8 cellular contexts compared by ENCODE assay signal in the genomic region with DNA sequence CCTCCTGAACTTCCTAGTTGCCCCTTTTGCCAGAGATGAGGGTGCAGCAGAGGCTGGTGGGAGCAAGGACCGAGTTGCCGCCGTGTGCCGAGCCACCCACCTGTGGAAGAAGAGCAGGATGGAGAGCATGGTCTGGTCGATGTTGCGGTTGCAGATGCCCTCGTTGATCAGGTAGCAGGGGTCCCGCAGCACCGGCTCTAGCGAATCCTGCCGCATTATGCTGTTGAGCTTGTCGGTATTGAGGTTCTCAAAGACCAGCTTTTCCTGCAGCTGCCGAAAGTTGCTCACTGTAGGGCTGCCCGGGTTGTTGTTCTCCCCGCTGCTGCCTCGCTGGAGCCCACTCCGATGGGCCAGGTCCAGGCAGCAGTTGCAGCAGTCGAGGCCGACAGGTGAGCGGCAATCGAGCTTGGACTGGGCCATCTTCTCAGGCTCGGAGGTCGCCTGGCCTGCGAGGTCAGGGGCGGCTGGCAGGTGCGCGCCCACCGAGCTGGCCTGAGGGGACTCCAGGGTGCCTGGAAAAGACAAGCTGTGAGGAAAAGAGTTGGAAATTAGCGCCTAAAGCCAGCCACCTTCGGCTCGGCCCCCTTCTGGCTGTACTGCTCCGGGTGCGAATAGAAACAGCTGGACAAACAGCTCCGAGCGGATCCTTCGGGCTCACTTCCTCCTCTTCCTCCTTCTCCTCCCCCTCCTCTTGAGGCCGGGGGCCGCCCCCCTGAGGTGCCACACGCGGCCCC. TPM values are rescaled to one million over a fixed set of nuclear protein-coding genes. Genes with fewer than 3 reads are reported as not detected.
DNase-seq lines count a peak whose midpoint lies in the region; ATAC-seq and TF ChIP-seq lines count a peak whose summit lies in the region.

No MANE protein-coding gene starts in this region.

- H3K27ac Mint-ChIP-seq in T-helper 17 cell: no peak overlapping the region

- peak; percentile 29 for ATAC-seq in HG02642 (IDR thresholded peaks at IDR 0.05; ENCODE audit: poor library complexity, unreplicated experiment)
- ATAC-seq in T-helper 17 cell: no peak
- no peak for ATAC-seq in GM21447 (IDR thresholded peaks at IDR 0.05; ENCODE audit: unreplicated experiment)
- no peak for ATAC-seq in GM18517 (IDR thresholded peaks at IDR 0.05; ENCODE audit: unreplicated experiment)

- no peaks in the 10 kb centered on the region for H3K36me3 Mint-ChIP-seq in T-helper 17 cell (ENCODE audit: low read depth)

- no peaks in the 10 kb centered on the region for H3K9me3 ChIP-seq in T-helper 17 cell (ENCODE audit: control insufficient read depth, low read length, poor library complexity, severe bottlenecking)

- no peak for TF ChIP-seq CTCF in GM06990 (IDR thresholded peaks at IDR 0.05; ENCODE audit: insufficient read depth, low read length, poor library complexity, severe bottlenecking)
- TF ChIP-seq CTCF in fibroblast of villous mesenchyme (IDR thresholded peaks at IDR 0.05; ENCODE audit: insufficient read depth, low read depth, low read length): peak; percentile 4

- peak overlapping the region; percentile 48 for H3K4me3 ChIP-seq in GM06990 (replicated peaks; ENCODE audit: low read depth, low read length)
- peak overlapping the region; percentile 56 for H3K4me3 ChIP-seq in fibroblast of villous mesenchyme (ENCODE audit: low read depth, low read length)

- DNase-seq in GM06990 (ENCODE audit: extremely low read depth, insufficient read length) (no peak), T-helper 17 cell (no peak), fibroblast of villous mesenchyme (ENCODE audit: low read depth) (no peak), pulmonary artery endothelial cell (ENCODE audit: low read depth, low spot score) (peak; percentile 3), ecto neural progenitor cell (ENCODE audit: low spot score) (no peak)

- no peaks in the 10 kb centered on the region for H3K36me3 ChIP-seq in GM06990 (ENCODE audit: control insufficient read depth, insufficient read depth, low read length)

- H3K27me3 Mint-ChIP-seq in T-helper 17 cell: no peaks in the 10 kb centered on the region

- H3K4me3 Mint-ChIP-seq in T-helper 17 cell: peak overlapping the region; percentile 96

- H3K27me3 ChIP-seq in GM06990 (replicated peaks; ENCODE audit: control insufficient read depth, insufficient read depth, low read length): peaks cover 1% of the 10 kb centered on the region; the same call in 1 of the 2 replicates

- H3K4me1 Mint-ChIP-seq in T-helper 17 cell: peaks cover 12% of the 10 kb centered on the region

RNA-seq across cellular contexts. Expression of a gene that starts 0.4 kb away (rescaled TPM):
- total RNA-seq in T-helper 17 cell (1,000 to 10,000 TPM; 1,559 to 2,031 TPM), fibroblast of villous mesenchyme (16.0 and 25.8 TPM in 2 replicates), pulmonary artery endothelial cell (25.9 and 52.8 TPM in 2 replicates)

RNA-seq across cellular contexts. Expression of a gene that starts 2.4 kb away (rescaled TPM):
- under 1 TPM in 1 of 2 donors, not detected in 1; 0.21 TPM for total RNA-seq in T-helper 17 cell
- total RNA-seq in fibroblast of villous mesenchyme: not detected in 2 replicates
- total RNA-seq in pulmonary artery endothelial cell: not detected in 2 replicates

RNA-seq across cellular contexts. Expression of a gene that starts 50.5 kb away (rescaled TPM):
- total RNA-seq in T-helper 17 cell (10 to 100 TPM; 11.7 to 14.0 TPM), fibroblast of villous mesenchyme (21.6 and 33.2 TPM in 2 replicates), pulmonary artery endothelial cell (44.1 and 80.6 TPM in 2 replicates)

Comparison
In these comparisons a context has a peak if more than half of its experiments do, and no peak if none do; other contexts are left out.
1. RNA of a gene that starts 0.4 kb away (total RNA-seq): 1,559 to 2,031 TPM in T-helper 17 cell; 25.9 to 52.8 TPM in pulmonary artery endothelial cell and 16.0 to 25.8 TPM in fibroblast of villous mesenchyme; every median in the first group is over 10 times any median in the second.